ENCODE assay signal across 8 cellular contexts in genomic region chr19:4639531-4640246, GRCh38. TPM values are rescaled to one million over a fixed set of nuclear protein-coding genes. Genes with fewer than 3 reads are reported as not detected.
DNase-seq lines count a peak whose midpoint lies in the region; TF ChIP-seq lines count a peak whose summit lies in the region.

No MANE protein-coding gene starts in this region.

- H3K4me3 ChIP-seq in GM06990 (replicated peaks; ENCODE audit: low read depth, low read length) (peak overlapping the region; percentile 96), HFF-Myc (replicated peaks; ENCODE audit: low read depth, low read length) (peak overlapping the region; percentile 72), esophagus muscularis mucosa (peak overlapping the region; percentile 78 to 88 (median 82)), osteoblast (ENCODE audit: insufficient read depth, low read length) (peak overlapping the region; percentile 87)

- DNase-seq in GM06990 (ENCODE audit: extremely low read depth, insufficient read length) (peak; percentile 41), HFF-Myc (ENCODE audit: extremely low read depth, low read depth) (no peak), esophagus muscularis mucosa (ENCODE audit: extremely low spot score) (no peak), osteoblast (ENCODE audit: insufficient read length, low spot score, missing footprints) (peak; percentile 83), NCI-H345 treated with DMSO at 0.1 percent for 48 hours (lab: John Stamatoyannopoulos, UW; ENCODE audit: unreplicated experiment) (no peak), NOMO-1 treated with dmso at 0.1 percent for 144 hours (lab: John Stamatoyannopoulos, UW; ENCODE audit: unreplicated experiment) (no peak), midbrain (lab: John Stamatoyannopoulos, UW) (no peak)

- H3K4me2 ChIP-seq in osteoblast (ENCODE audit: insufficient read depth, low read length), result peak overlapping the region; percentile 95

- TF ChIP-seq CTCF in GM06990 (IDR thresholded peaks at IDR 0.05; ENCODE audit: insufficient read depth, low read length, poor library complexity, severe bottlenecking) (no peak), HFF-Myc (IDR thresholded peaks at IDR 0.05; ENCODE audit: low read depth, low read length, missing control alignments) (no peak), esophagus muscularis mucosa (IDR thresholded peaks at IDR 0.05) (no peak), osteoblast (IDR thresholded peaks at IDR 0.05; ENCODE audit: extremely low read depth, low read depth, low read length) (no peak)

- H3K9me3 ChIP-seq in esophagus muscularis mucosa, result no peaks in the 10 kb centered on the region
- no peaks in the 10 kb centered on the region for H3K9me3 ChIP-seq in osteoblast (ENCODE audit: low read depth, low read length)

- TF ChIP-seq EP300 in esophagus muscularis mucosa (IDR thresholded peaks at IDR 0.05), result no peak

- H3K27me3 ChIP-seq in GM06990 (replicated peaks; ENCODE audit: control insufficient read depth, insufficient read depth, low read length) (no peaks in the 10 kb centered on the region), esophagus muscularis mucosa (peaks cover 0 to 8% (median 3%) of the 10 kb centered on the region in 4 donors), osteoblast (ENCODE audit: insufficient read depth, low read length) (no peaks in the 10 kb centered on the region)

- H3K4me1 ChIP-seq in esophagus muscularis mucosa, result peaks cover 27 to 62% (median 53%) of the 10 kb centered on the region in 4 donors
- H3K4me1 ChIP-seq in osteoblast (ENCODE audit: insufficient read depth, low read length), result peaks cover 27% of the 10 kb centered on the region

- intact Hi-C loops in esophagus muscularis mucosa (cut with DNase I), result loop anchor here (5.0 kb wide), 2 partner anchors 62 to 82 kb away; partner anchors contain the start of gene SEMA6B

- TF ChIP-seq POLR2A in Raji (IDR thresholded peaks at IDR 0.05; ENCODE audit: insufficient read depth, low read depth, low read length) (peak; percentile 39; the same call in 1 of the 2 replicates), esophagus muscularis mucosa (IDR thresholded peaks at IDR 0.05; ENCODE audit: low read depth) (no peak)

- no peaks in the 10 kb centered on the region for H4K20me1 ChIP-seq in osteoblast (ENCODE audit: insufficient read depth, low read length)

- H2AFZ ChIP-seq in osteoblast (ENCODE audit: low read length), result peak overlapping the region; percentile 91

- 16% methylated on average over 17 of the region's 39 CpGs for WGBS in esophagus muscularis mucosa

- peaks cover 7% of the 10 kb centered on the region for H3K79me2 ChIP-seq in osteoblast (ENCODE audit: insufficient read depth, low read length)

- H3K36me3 ChIP-seq in GM06990 (ENCODE audit: control insufficient read depth, insufficient read depth, low read length) (no peaks in the 10 kb centered on the region), esophagus muscularis mucosa (no peaks in the 10 kb centered on the region), osteoblast (ENCODE audit: insufficient read depth, low read length) (no peaks in the 10 kb centered on the region)

- peak overlapping the region; percentile 70 to 83 (median 80) for H3K27ac ChIP-seq in esophagus muscularis mucosa (replicated peaks in 1 of 4)
- peak overlapping the region; percentile 12 for H3K27ac ChIP-seq in osteoblast (ENCODE audit: low read depth, low read length)

RNA-seq across cellular contexts. Expression of gene TNFAIP8L1, which starts 0.4 kb away (rescaled TPM):
- total RNA-seq in esophagus muscularis mucosa (10 to 100 TPM in 3 of 4 donors, 1 to 10 TPM in 1; 5.5 to 16.5 (median 13.2) TPM), osteoblast (1.8 TPM in 2 replicates)

RNA-seq across cellular contexts. Expression of gene MYDGF, which starts 30.5 kb away (rescaled TPM):
- total RNA-seq in esophagus muscularis mucosa (10 to 100 TPM; 22.8 to 59.2 (median 42.8) TPM), osteoblast (152 and 161 TPM in 2 replicates)

Comparison
In these comparisons a context has a peak if more than half of its experiments do, and no peak if none do; other contexts are left out.
1. DNase-seq: peak in GM06990 (single experiment) and osteoblast (single experiment); none in HFF-Myc (single experiment), esophagus muscularis mucosa (single experiment), NCI-H345 treated with DMSO at 0.1 percent for 48 hours (single experiment), NOMO-1 treated with dmso at 0.1 percent for 144 hours (single experiment) and midbrain (single experiment).
2. Peak in every context shown above with its lines, with median percentiles within 50 percentile points of each other: H3K4me3 ChIP-seq.